In genomic region chr6:18155864-18156396, GRCh38 we compare ENCODE assay signal across 8 cellular contexts. TPM values are rescaled to one million over a fixed set of nuclear protein-coding genes. Genes with fewer than 3 reads are reported as not detected.
DNase-seq lines count a peak whose midpoint lies in the region; ATAC-seq and TF ChIP-seq lines count a peak whose summit lies in the region.

No MANE protein-coding gene starts in this region.

- H3K9me3 ChIP-seq in esophagus squamous epithelium, result no peaks in the 10 kb centered on the region
- no peaks in the 10 kb centered on the region for H3K9me3 ChIP-seq in stomach

- CTCF ChIA-PET in Calu3 (lab: Charles Lee), result no interaction called here

- peaks cover 9% of the 10 kb centered on the region for H3K4me1 Mint-ChIP-seq in Calu3 (ENCODE audit: low read depth, unreplicated experiment)
- peaks cover 17 to 38% (median 37%) of the 10 kb centered on the region in 4 donors for H3K4me1 Mint-ChIP-seq in naive thymus-derived CD8-positive, alpha-beta T cell

- no peak overlapping the region for H3K27ac Mint-ChIP-seq in Calu3 (ENCODE audit: unreplicated experiment)
- peak overlapping the region; percentile 80 to 99 (median 91) for H3K27ac Mint-ChIP-seq in naive thymus-derived CD8-positive, alpha-beta T cell

- DNase-seq in Calu3 (peak; percentile 68), HL-60 (ENCODE audit: low read depth in 1 of 2, low spot score in 1 of 2) (peak; percentile 83 to 92), NCI-H82 treated with DMSO at 0.1 percent for 48 hours (lab: John Stamatoyannopoulos, UW; ENCODE audit: unreplicated experiment) (peak; percentile 40), esophagus squamous epithelium (lab: John Stamatoyannopoulos, UW) (peak; percentile 41), stomach (peak; percentile 82)
- peak; percentile 64 for DNase-seq in activated T-cell treated with anti-CD3 and anti-CD28 coated beads, Interleukin-2, amount 50 U/mL, for 1 hour
- DNase-seq in naive thymus-derived CD8-positive, alpha-beta T cell, result peak in 4 of 10 donors; percentile 21 to 66 (median 35)

- no TSS peak for BruUV-seq in Calu3 (replicated peaks; lab: Mats Ljungman, UMichigan)

- H3K36me3 ChIP-seq in esophagus squamous epithelium, result peaks cover 0 to 13% (median 0%) of the 10 kb centered on the region in 3 donors
- peaks cover 0 to 13% (median 10%) of the 10 kb centered on the region in 4 donors for H3K36me3 ChIP-seq in stomach

- H3K27me3 ChIP-seq in HL-60 (ENCODE audit: insufficient read depth, poor library complexity, severe bottlenecking) (no peaks in the 10 kb centered on the region), esophagus squamous epithelium (no peaks in the 10 kb centered on the region), stomach (no peaks in the 10 kb centered on the region)

- H3K27ac ChIP-seq in HL-60 (replicated peaks) (peak overlapping the region; percentile 93), esophagus squamous epithelium (peak overlapping the region; percentile 93 to 99 (median 95)), stomach (peak overlapping the region; percentile 84 to 96 (median 91))

- TF ChIP-seq CTCF in Calu3 (IDR thresholded peaks at IDR 0.05; ENCODE audit: unreplicated experiment), result no peak
- peak; percentile 3 for TF ChIP-seq CTCF in HL-60 (IDR thresholded peaks at IDR 0.05; ENCODE audit: insufficient read depth, low read length)
- TF ChIP-seq CTCF in esophagus squamous epithelium (IDR thresholded peaks at IDR 0.05), result peak in 4 of 6 experiments; percentile 3 to 45 (median 17)
- TF ChIP-seq CTCF in stomach (IDR thresholded peaks at IDR 0.05), result peak in 2 of 7 experiments; percentile 10 to 31

- peak; percentile 38 for ATAC-seq in GM21360 (IDR thresholded peaks at IDR 0.05; ENCODE audit: unreplicated experiment)
- peak; percentile 13 to 15 for ATAC-seq in naive thymus-derived CD8-positive, alpha-beta T cell

- 0% methylated on average over 8 to 9 of the region's 26 CpGs for WGBS in esophagus squamous epithelium, 2 donors
- whole genome bisulfite sequencing in stomach, 5 donors, result 0 to 3% (median 1%) methylated on average over 16 to 26 of the region's 26 CpGs

- no peak for TF ChIP-seq POLR2A in esophagus squamous epithelium (IDR thresholded peaks at IDR 0.05)
- TF ChIP-seq POLR2A in stomach (IDR thresholded peaks at IDR 0.05), result no peak

- POLR2A ChIA-PET in naive thymus-derived CD8-positive, alpha-beta T cell (lab: Charles Lee), result interaction anchor here (0.6 to 1.6 kb wide), 4 partner anchors 24 to 555 kb away, joined by 3 to 5 read pairs (median 4); partner anchors contain the start of gene RNF144B

- peaks cover 27% of the 10 kb centered on the region for H3K36me3 Mint-ChIP-seq in Calu3 (ENCODE audit: insufficient read depth, unreplicated experiment)
- H3K36me3 Mint-ChIP-seq in naive thymus-derived CD8-positive, alpha-beta T cell, result peaks cover 0 to 19% (median 7%) of the 10 kb centered on the region in 3 donors

- no peaks in the 10 kb centered on the region for H3K27me3 Mint-ChIP-seq in Calu3 (ENCODE audit: unreplicated experiment)
- H3K27me3 Mint-ChIP-seq in naive thymus-derived CD8-positive, alpha-beta T cell, result no peaks in the 10 kb centered on the region

- TF ChIP-seq EP300 in stomach (IDR thresholded peaks at IDR 0.05), result no peak

- intact Hi-C loops in Calu3 (cut with micrococcal nuclease; ENCODE audit: unreplicated experiment), result loop anchor here (10.0 kb wide), 1 partner anchor 109 kb away; the partner anchor contains the start of gene DEK
- intact Hi-C loops in esophagus squamous epithelium (cut with DNase I), result no loop called here
- intact Hi-C loops in stomach (cut with DNase I; ENCODE audit: low total_unique reads), result no loop called here

- H3K4me1 ChIP-seq in esophagus squamous epithelium (peaks cover 11 to 34% (median 13%) of the 10 kb centered on the region in 3 donors), stomach (peaks cover 7 to 36% (median 20%) of the 10 kb centered on the region in 4 donors)

- peak overlapping the region; percentile 93 for H3K4me3 Mint-ChIP-seq in Calu3 (ENCODE audit: low read depth, unreplicated experiment)
- peak overlapping the region; percentile 88 to 99 (median 98) for H3K4me3 Mint-ChIP-seq in naive thymus-derived CD8-positive, alpha-beta T cell

- H3K9me3 Mint-ChIP-seq in Calu3 (ENCODE audit: low read depth, unreplicated experiment), result no peaks in the 10 kb centered on the region
- no peaks in the 10 kb centered on the region for H3K9me3 Mint-ChIP-seq in naive thymus-derived CD8-positive, alpha-beta T cell

- H3K4me3 ChIP-seq in HL-60 (replicated peaks; ENCODE audit: insufficient read depth, low read length) (peak overlapping the region; percentile 95), esophagus squamous epithelium (peak overlapping the region; percentile 89 to 99 (median 95)), stomach (peak overlapping the region; percentile 89 to 96 (median 92))

RNA-seq across cellular contexts. Expression of gene KDM1B, which starts 0.7 kb away (rescaled TPM):
- 11.3 and 13.5 TPM in 2 replicates for total RNA-seq in Calu3 (2022)
- total RNA-seq in esophagus squamous epithelium, result 10 to 100 TPM; 12.2 to 24.5 (median 18.2) TPM
- total RNA-seq in naive thymus-derived CD8-positive, alpha-beta T cell, result 10 to 100 TPM; 11.9 TPM
- polyA plus RNA-seq in naive thymus-derived CD8-positive, alpha-beta T cell, result 1 to 10 TPM in 2 of 3 donors, under 1 TPM in 1; 0.55 to 2.9 (median 1.3) TPM
- total RNA-seq in stomach, result 10 to 100 TPM in 1 of 5 donors, 1 to 10 TPM in 4; 2.6 to 12.9 (median 3.6) TPM
- 10 to 100 TPM in 1 of 3 donors, 1 to 10 TPM in 2; 2.5 to 10.4 (median 4.5) TPM for polyA plus RNA-seq in stomach

RNA-seq across cellular contexts. Expression of gene TPMT, which starts 1.1 kb away (rescaled TPM):
- total RNA-seq in Calu3 (2022) (7.6 and 9.4 TPM in 2 replicates), esophagus squamous epithelium (10 to 100 TPM in 3 of 4 donors, 1 to 10 TPM in 1; 8.1 to 16.1 (median 12.7) TPM), stomach (10 to 100 TPM in 2 of 5 donors, 1 to 10 TPM in 2, under 1 TPM in 1; 0.89 to 14.0 (median 9.3) TPM)
- total RNA-seq in naive thymus-derived CD8-positive, alpha-beta T cell, result 1 to 10 TPM; 7.7 to 8.6 TPM
- 10 to 100 TPM; 10.8 to 17.7 (median 14.9) TPM for polyA plus RNA-seq in naive thymus-derived CD8-positive, alpha-beta T cell
- 10 to 100 TPM; 11.0 to 24.3 (median 14.7) TPM for polyA plus RNA-seq in stomach

RNA-seq across cellular contexts. Expression of gene NHLRC1, which starts 33.5 kb away (rescaled TPM):
- total RNA-seq in Calu3 (2022) (0.92 and 1.1 TPM in 2 replicates), esophagus squamous epithelium (1 to 10 TPM in 3 of 4 donors, under 1 TPM in 1; 0.49 to 1.8 (median 1.3) TPM), stomach (1 to 10 TPM in 2 of 5 donors, not detected in 3; 1.1 to 1.8 TPM)
- 1 to 10 TPM; 2.1 TPM for total RNA-seq in naive thymus-derived CD8-positive, alpha-beta T cell
- 1 to 10 TPM in 1 of 3 donors, under 1 TPM in 2; 0.19 to 1.8 (median 0.80) TPM for polyA plus RNA-seq in naive thymus-derived CD8-positive, alpha-beta T cell
- 1 to 10 TPM in 1 of 3 donors, under 1 TPM in 2; 0.50 to 1.4 (median 0.76) TPM for polyA plus RNA-seq in stomach
